Comparison of ENCODE assay signal across 9 cellular contexts in genomic region chr1:247487057-247487456, GRCh38. TPM values are rescaled to one million over a fixed set of nuclear protein-coding genes. Genes with fewer than 3 reads are reported as not detected.
DNase-seq lines count a peak whose midpoint lies in the region; ATAC-seq, FAIRE-seq and TF ChIP-seq lines count a peak whose summit lies in the region.
"Had no signal": no experiment of that assay in that cellular context is flagged by ENCODE, and none has a peak within 500 bp of the region (broad histone marks: within the 10 kb centered on the region; RNA-seq: fewer than 3 reads in every experiment).

No MANE protein-coding gene starts in this region.

- TF ChIP-seq CTCF in CD8-positive, alpha-beta T cell (IDR thresholded peaks at IDR 0.05) = peak; percentile 78
- peak; percentile 71 for TF ChIP-seq CTCF in Panc1 (IDR thresholded peaks at IDR 0.05)
- TF ChIP-seq CTCF in astrocyte of the spinal cord (IDR thresholded peaks at IDR 0.05; ENCODE audit: low read depth, low read length) = no peak
- peak; percentile 34 to 57 (median 40) for TF ChIP-seq CTCF in tibial nerve (IDR thresholded peaks at IDR 0.05)

- H3K4me1 Mint-ChIP-seq in CD8-positive, alpha-beta T cell (ENCODE audit: low read depth) = no peaks in the 10 kb centered on the region

- no peaks in the 10 kb centered on the region for H3K27me3 ChIP-seq in CD8-positive, alpha-beta T cell (ENCODE audit: insufficient read depth, low read length)
- H3K27me3 ChIP-seq in Panc1 (ENCODE audit: control insufficient read depth, insufficient read depth, low read length) = peaks cover 7% of the 10 kb centered on the region
- H3K27me3 ChIP-seq in tibial nerve = peaks cover 0 to 3% of the 10 kb centered on the region in 2 donors

- no peak overlapping the region for H3K27ac ChIP-seq in CD8-positive, alpha-beta T cell (ENCODE audit: low read depth, low read length)
- H3K27ac ChIP-seq in Panc1 (ENCODE audit: low read length) (no peak overlapping the region), tibial nerve (no peak overlapping the region)

- BruUV-seq in Panc1 (replicated peaks; lab: Mats Ljungman, UMichigan) = no TSS peak

- DNase-seq in CD8-positive, alpha-beta T cell = peak in 5 of 7 experiments; percentile 6 to 61 (median 30)
- DNase-seq in GM18507 (ENCODE audit: extremely low spot score, insufficient read length, low read depth) (peak; percentile 32), Panc1 (ENCODE audit: low read depth, low spot score) (peak; percentile 25), astrocyte of the spinal cord (ENCODE audit: low read depth, low spot score) (peak; percentile 10), islet precursor cell (peak; percentile 58), tibial nerve (ENCODE audit: low spot score in 2 of 2) (peak in 1 of 2 donors; percentile 36), mucosa of gallbladder (ENCODE audit: low spot score) (no peak)

- H3K9me3 ChIP-seq in CD8-positive, alpha-beta T cell (ENCODE audit: low read length) = no peaks in the 10 kb centered on the region
- no peaks in the 10 kb centered on the region for H3K9me3 ChIP-seq in Panc1 (ENCODE audit: control insufficient read depth, insufficient read depth, low read depth, low read length)
- no peaks in the 10 kb centered on the region for H3K9me3 ChIP-seq in tibial nerve

- peaks cover 3% of the 10 kb centered on the region for H3K27me3 Mint-ChIP-seq in CD8-positive, alpha-beta T cell (ENCODE audit: low read depth)

- FAIRE-seq in GM18507 (lab: Jason Lieb, UNC) = peak; percentile 66

- intact Hi-C loops in CD8-positive, alpha-beta T cell (cut with DNase I, micrococcal nuclease) = loop anchor here (1.0 to 5.0 kb wide), 3 partner anchors 97 to 580 kb away; no protein-coding TSS in a partner anchor
- intact Hi-C loops in Panc1 (cut with micrococcal nuclease; ENCODE audit: unreplicated experiment) = loop anchor here (1.0 to 5.0 kb wide), 2 partner anchors 97 to 115 kb away; no protein-coding TSS in a partner anchor

- CTCF ChIA-PET in CD8-positive, alpha-beta T cell (lab: Charles Lee) = interaction anchor here (0.7 to 8.4 kb wide), 13 partner anchors 9 to 219 kb away, joined by 3 to 178 read pairs (median 4); partner anchors contain the start of gene NLRP3
- CTCF ChIA-PET in Panc1 (lab: Charles Lee) = interaction anchor here (0.6 to 1.7 kb wide), 2 partner anchors 115 to 319 kb away, joined by 7 to 21 read pairs; no protein-coding TSS in a partner anchor

- POLR2A ChIA-PET in CD8-positive, alpha-beta T cell (lab: Charles Lee) = interaction anchor here (0.8 to 1.3 kb wide), 2 partner anchors 73 to 96 kb away, joined by 3 read pairs; no protein-coding TSS in a partner anchor
- POLR2A ChIA-PET in Panc1 (lab: Charles Lee) = no interaction called here

- no peaks in the 10 kb centered on the region for H3K4me1 ChIP-seq in CD8-positive, alpha-beta T cell (ENCODE audit: insufficient read depth, low read length)
- H3K4me1 ChIP-seq in Panc1 (ENCODE audit: control insufficient read depth, insufficient read depth, low read length) = no peaks in the 10 kb centered on the region
- no peaks in the 10 kb centered on the region for H3K4me1 ChIP-seq in tibial nerve

- TF ChIP-seq EP300 in tibial nerve (IDR thresholded peaks at IDR 0.05) = no peak

- no peaks in the 10 kb centered on the region for H3K9me3 Mint-ChIP-seq in CD8-positive, alpha-beta T cell

- no peaks in the 10 kb centered on the region for H3K36me3 Mint-ChIP-seq in CD8-positive, alpha-beta T cell

- no peak overlapping the region for H3K27ac Mint-ChIP-seq in CD8-positive, alpha-beta T cell

- ATAC-seq in CD8-positive, alpha-beta T cell = peak; percentile 65
- ATAC-seq in HG03196 (IDR thresholded peaks at IDR 0.05; ENCODE audit: unreplicated experiment) = peak; percentile 74
- ATAC-seq in Panc1 = peak; percentile 97

- no peak for TF ChIP-seq POLR2A in tibial nerve (IDR thresholded peaks at IDR 0.05)

- H3K36me3 ChIP-seq in CD8-positive, alpha-beta T cell (ENCODE audit: insufficient read depth, low read length) = no peaks in the 10 kb centered on the region
- H3K36me3 ChIP-seq in Panc1 (ENCODE audit: control insufficient read depth, insufficient read depth, low read length) = no peaks in the 10 kb centered on the region
- no peaks in the 10 kb centered on the region for H3K36me3 ChIP-seq in tibial nerve

- in situ Hi-C loops in Panc1 (cut with HindIII; ENCODE audit: low pct_unique_long_range_greater_than_20kb, low sequenced_read_pairs) = no loop called here
- in situ Hi-C loops in astrocyte of the spinal cord (cut with HindIII; ENCODE audit: low sequenced_read_pairs) = no loop called here

- H3K4me3 ChIP-seq in CD8-positive, alpha-beta T cell (ENCODE audit: low read depth, low read length) = no peak overlapping the region
- H3K4me3 ChIP-seq in Panc1 (ENCODE audit: low read depth in 2 of 2, low read length in 2 of 2) (no peak overlapping the region), astrocyte of the spinal cord (ENCODE audit: low read depth, low read length) (no peak overlapping the region), tibial nerve (no peak overlapping the region)

- H3K4me3 Mint-ChIP-seq in CD8-positive, alpha-beta T cell = no peak overlapping the region

RNA-seq across cellular contexts. Expression of gene OR2B11, which starts 29.2 kb away (rescaled TPM):
- not detected for total RNA-seq in CD8-positive, alpha-beta T cell
- total RNA-seq in Panc1 (2021; ENCODE audit: unreplicated experiment) = not detected
- not detected for polyA plus RNA-seq in Panc1 (2012; ENCODE audit: insufficient read length)
- not detected for total RNA-seq in tibial nerve
- total RNA-seq in mucosa of gallbladder = not detected
- total RNA-seq: T-helper 2 cell treated with Interferon-gamma antibody and Interleukin-4, amounts not matched to agents 100 ng/mL and 5 ng/mL, for 36 hours had no signal

RNA-seq across cellular contexts. Expression of gene OR2C3, which starts 49.2 kb away (rescaled TPM):
- not detected for total RNA-seq in CD8-positive, alpha-beta T cell
- total RNA-seq in Panc1 (2021; ENCODE audit: unreplicated experiment) (not detected), tibial nerve (under 1 TPM in 1 of 4 donors, not detected in 3; 0.21 TPM), mucosa of gallbladder (0.03 TPM)
- polyA plus RNA-seq in Panc1 (2012; ENCODE audit: insufficient read length) = not detected
